22 cellular contexts compared by ENCODE assay signal in the genomic region with DNA sequence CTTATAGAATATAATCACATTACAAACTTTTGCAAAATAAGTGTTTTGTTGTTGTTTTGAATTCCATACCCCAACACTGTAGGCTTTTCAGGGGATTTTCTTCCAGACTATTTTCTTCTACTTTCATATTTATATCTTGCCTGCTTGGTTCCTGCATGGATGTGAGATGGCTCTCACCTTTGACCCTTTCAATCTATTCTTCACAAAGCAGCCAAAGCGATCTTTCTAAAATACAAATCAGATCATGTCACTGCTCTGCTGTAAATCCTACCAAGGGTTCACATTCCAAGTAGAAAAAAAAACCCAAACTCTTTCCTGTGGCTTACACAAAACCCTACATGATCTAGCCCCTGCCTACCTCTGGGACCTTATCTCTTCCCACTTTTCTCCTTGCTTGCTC. TPM values are rescaled to one million over a fixed set of nuclear protein-coding genes. Genes with fewer than 3 reads are reported as not detected.
A peak's percentile ranks its signal among the peaks of the same experiment; 100 is the strongest.
DNase-seq lines count a peak whose midpoint lies in the region; ATAC-seq and TF ChIP-seq lines count a peak whose summit lies in the region.
"Had no signal": no experiment of that assay in that cellular context is flagged by ENCODE, and none has a peak within 500 bp of the region (broad histone marks: within the 10 kb centered on the region; RNA-seq: fewer than 3 reads in every experiment).

No MANE protein-coding gene starts in this region.

- intact Hi-C loops in activated CD8-positive, alpha-beta T cell treated with anti-CD3 and anti-CD28 coated beads for 36 hours (cut with micrococcal nuclease), result no loop called here
- intact Hi-C loops in CD8-positive, alpha-beta T cell (cut with DNase I, micrococcal nuclease), result no loop called here

- POLR2A ChIA-PET in activated CD8-positive, alpha-beta T cell treated with anti-CD3 and anti-CD28 coated beads for 36 hours (lab: Charles Lee), result interaction anchor here (1.5 kb wide), 1 partner anchor 21 kb away, joined by 4 read pairs; no protein-coding TSS in a partner anchor
- POLR2A ChIA-PET in activated CD8-positive, alpha-beta T cell treated with anti-CD3 and anti-CD28 coated beads, Interleukin-2, amount 10 ng/mL, durations not matched to agents 7 days and 5 days (lab: Charles Lee), result no interaction called here
- POLR2A ChIA-PET in CD8-positive, alpha-beta T cell (lab: Charles Lee), result no interaction called here

- peaks cover 2% of the 10 kb centered on the region for H3K4me1 Mint-ChIP-seq in activated CD8-positive, alpha-beta T cell treated with anti-CD3 and anti-CD28 coated beads for 36 hours (ENCODE audit: low read depth)
- peaks cover 2% of the 10 kb centered on the region for H3K4me1 Mint-ChIP-seq in activated CD8-positive, alpha-beta T cell treated with anti-CD3 and anti-CD28 coated beads, Interleukin-2, amount 10 ng/mL, durations not matched to agents 7 days and 5 days (ENCODE audit: low read depth)
- no peaks in the 10 kb centered on the region for H3K4me1 Mint-ChIP-seq in CD8-positive, alpha-beta T cell (ENCODE audit: low read depth)

- no peak for ATAC-seq in activated CD8-positive, alpha-beta T cell treated with anti-CD3 and anti-CD28 coated beads for 36 hours
- ATAC-seq in activated CD8-positive, alpha-beta T cell treated with anti-CD3 and anti-CD28 coated beads, Interleukin-2, amount 10 ng/mL, durations not matched to agents 7 days and 5 days, result no peak
- no peak for ATAC-seq in CD8-positive, alpha-beta T cell
- no peak for ATAC-seq in HG03039 (IDR thresholded peaks at IDR 0.05; ENCODE audit: unreplicated experiment)
- ATAC-seq: GM12878, SK-N-SH treated with all-trans-retinoic acid at 6 μM for 48 hours had no signal

- H3K9ac ChIP-seq in skeletal muscle tissue (ENCODE audit: low read depth in 1 of 3, low read length in 3 of 3), result no peak overlapping the region

- peaks cover 35% of the 10 kb centered on the region for H3K36me3 ChIP-seq in CD8-positive, alpha-beta T cell (ENCODE audit: insufficient read depth, low read length)
- H3K36me3 ChIP-seq in skeletal muscle tissue (ENCODE audit: control insufficient read depth in 3 of 3, insufficient read depth in 3 of 3, low read length in 3 of 3), result peaks cover 23 to 39% (median 27%) of the 10 kb centered on the region in 3 donors

- no peak for TF ChIP-seq CTCF in activated CD8-positive, alpha-beta T cell treated with anti-CD3 and anti-CD28 coated beads for 36 hours (IDR thresholded peaks at IDR 0.05)
- TF ChIP-seq CTCF in CD8-positive, alpha-beta T cell (IDR thresholded peaks at IDR 0.05), result no peak
- TF ChIP-seq CTCF in coronary artery (IDR thresholded peaks at IDR 0.05), result no peak

- DNase-seq in activated CD8-positive, alpha-beta T cell treated with anti-CD3 and anti-CD28 coated beads for 36 hours, result no peak
- DNase-seq in activated CD8-positive, alpha-beta T cell treated with anti-CD3 and anti-CD28 coated beads, Interleukin-2, amount 10 ng/mL, durations not matched to agents 7 days and 5 days, result no peak
- DNase-seq in CD8-positive, alpha-beta T cell, result no peak
- DNase-seq in coronary artery (ENCODE audit: low spot score) (no peak), DMS79 treated with DMSO at 0.1 percent for 48 hours (lab: John Stamatoyannopoulos, UW) (no peak), HT-29 (ENCODE audit: low spot score) (no peak)
- DNase-seq: activated CD4-positive, alpha-beta T cell treated with anti-CD3 and anti-CD28 coated beads, Interleukin-2, amount 50 U/mL, for 4 hours; Caco-2; DND-41; Karpas-422; mammary epithelial cell; NCI-H1694; right lobe of liver; testis had no signal

- H3K9me3 ChIP-seq in CD8-positive, alpha-beta T cell (ENCODE audit: low read length), result no peaks in the 10 kb centered on the region
- no peaks in the 10 kb centered on the region for H3K9me3 ChIP-seq in skeletal muscle tissue (ENCODE audit: control insufficient read depth in 3 of 3, low read length in 3 of 3)
- H3K9me3 ChIP-seq: adrenal gland, breast epithelium, Caco-2, right lobe of liver, testis had no signal

- H3K27ac ChIP-seq in CD8-positive, alpha-beta T cell (ENCODE audit: low read depth, low read length), result no peak overlapping the region
- peak overlapping the region; percentile 8 to 74 for H3K27ac ChIP-seq in coronary artery
- H3K27ac ChIP-seq in skeletal muscle tissue (ENCODE audit: low read depth, low read length), result peak overlapping the region; percentile 47
- H3K27ac ChIP-seq: breast epithelium, right lobe of liver, testis, VCaP had no signal

- H3K27me3 ChIP-seq in CD8-positive, alpha-beta T cell (ENCODE audit: insufficient read depth, low read length), result no peaks in the 10 kb centered on the region
- H3K27me3 ChIP-seq in skeletal muscle tissue (ENCODE audit: control insufficient read depth in 3 of 3, insufficient read depth in 3 of 3, low read length in 3 of 3), result no peaks in the 10 kb centered on the region
- H3K27me3 ChIP-seq: adrenal gland, breast epithelium, right lobe of liver, testis had no signal

- peaks cover 15% of the 10 kb centered on the region for H3K36me3 Mint-ChIP-seq in activated CD8-positive, alpha-beta T cell treated with anti-CD3 and anti-CD28 coated beads for 36 hours (ENCODE audit: low read depth)
- H3K36me3 Mint-ChIP-seq in activated CD8-positive, alpha-beta T cell treated with anti-CD3 and anti-CD28 coated beads, Interleukin-2, amount 10 ng/mL, durations not matched to agents 7 days and 5 days (ENCODE audit: low read depth), result peaks cover 43% of the 10 kb centered on the region
- H3K36me3 Mint-ChIP-seq in CD8-positive, alpha-beta T cell, result peaks cover 85% of the 10 kb centered on the region

- H3K9me3 Mint-ChIP-seq in activated CD8-positive, alpha-beta T cell treated with anti-CD3 and anti-CD28 coated beads for 36 hours, result no peaks in the 10 kb centered on the region
- no peaks in the 10 kb centered on the region for H3K9me3 Mint-ChIP-seq in activated CD8-positive, alpha-beta T cell treated with anti-CD3 and anti-CD28 coated beads, Interleukin-2, amount 10 ng/mL, durations not matched to agents 7 days and 5 days (ENCODE audit: insufficient read depth)
- H3K9me3 Mint-ChIP-seq in CD8-positive, alpha-beta T cell, result no peaks in the 10 kb centered on the region
- H3K9me3 Mint-ChIP-seq: T-helper 2 cell treated with Interferon-gamma antibody and Interleukin-4, amounts not matched to agents 5 μg/mL and 100 μg/mL, for 36 hours had no signal

- H3K4me3 ChIP-seq in CD8-positive, alpha-beta T cell (ENCODE audit: low read depth, low read length), result no peak overlapping the region
- H3K4me3 ChIP-seq in coronary artery, result no peak overlapping the region
- no peak overlapping the region for H3K4me3 ChIP-seq in skeletal muscle tissue (ENCODE audit: low read length in 3 of 3)
- H3K4me3 ChIP-seq: adrenal gland, breast epithelium, GM12878, right lobe of liver, testis had no signal

- no peaks in the 10 kb centered on the region for H3K4me1 ChIP-seq in CD8-positive, alpha-beta T cell (ENCODE audit: insufficient read depth, low read length)
- H3K4me1 ChIP-seq in skeletal muscle tissue (ENCODE audit: control insufficient read depth in 3 of 3, insufficient read depth in 3 of 3, low read length in 3 of 3), result no peaks in the 10 kb centered on the region
- H3K4me1 ChIP-seq: breast epithelium, Caco-2, testis had no signal

- no peaks in the 10 kb centered on the region for H3K27me3 Mint-ChIP-seq in activated CD8-positive, alpha-beta T cell treated with anti-CD3 and anti-CD28 coated beads for 36 hours
- H3K27me3 Mint-ChIP-seq in activated CD8-positive, alpha-beta T cell treated with anti-CD3 and anti-CD28 coated beads, Interleukin-2, amount 10 ng/mL, durations not matched to agents 7 days and 5 days (ENCODE audit: low read depth), result no peaks in the 10 kb centered on the region
- H3K27me3 Mint-ChIP-seq in CD8-positive, alpha-beta T cell (ENCODE audit: low read depth), result no peaks in the 10 kb centered on the region

- peak overlapping the region; percentile 21 for H3K27ac Mint-ChIP-seq in activated CD8-positive, alpha-beta T cell treated with anti-CD3 and anti-CD28 coated beads for 36 hours
- H3K27ac Mint-ChIP-seq in activated CD8-positive, alpha-beta T cell treated with anti-CD3 and anti-CD28 coated beads, Interleukin-2, amount 10 ng/mL, durations not matched to agents 7 days and 5 days, result no peak overlapping the region
- H3K27ac Mint-ChIP-seq in CD8-positive, alpha-beta T cell, result peak overlapping the region; percentile 68
- H3K27ac Mint-ChIP-seq: T-helper 2 cell treated with Interferon-gamma antibody and Interleukin-4, amounts not matched to agents 5 μg/mL and 100 μg/mL, for 36 hours had no signal

- CTCF ChIA-PET in activated CD8-positive, alpha-beta T cell treated with anti-CD3 and anti-CD28 coated beads for 36 hours (lab: Charles Lee), result no interaction called here
- CTCF ChIA-PET in activated CD8-positive, alpha-beta T cell treated with anti-CD3 and anti-CD28 coated beads, Interleukin-2, amount 10 ng/mL, durations not matched to agents 7 days and 5 days (lab: Charles Lee), result interaction anchor here (1.4 to 1.7 kb wide), 2 partner anchors 21 to 22 kb away, joined by 4 to 5 read pairs; no protein-coding TSS in a partner anchor
- CTCF ChIA-PET in CD8-positive, alpha-beta T cell (lab: Charles Lee), result interaction anchor here (0.6 kb wide), 1 partner anchor 133 kb away, joined by 3 read pairs; no protein-coding TSS in a partner anchor

- no peak overlapping the region for H3K4me3 Mint-ChIP-seq in activated CD8-positive, alpha-beta T cell treated with anti-CD3 and anti-CD28 coated beads for 36 hours
- no peak overlapping the region for H3K4me3 Mint-ChIP-seq in activated CD8-positive, alpha-beta T cell treated with anti-CD3 and anti-CD28 coated beads, Interleukin-2, amount 10 ng/mL, durations not matched to agents 7 days and 5 days
- no peak overlapping the region for H3K4me3 Mint-ChIP-seq in CD8-positive, alpha-beta T cell
- H3K4me3 Mint-ChIP-seq: T-helper 2 cell treated with Interferon-gamma antibody and Interleukin-4, amounts not matched to agents 5 μg/mL and 100 μg/mL, for 36 hours had no signal

RNA-seq across cellular contexts. Expression of gene TRPC4AP, which starts 25.0 kb away (rescaled TPM):
- 10 to 100 TPM; 34.2 to 38.2 TPM for total RNA-seq in activated CD8-positive, alpha-beta T cell treated with anti-CD3 and anti-CD28 coated beads for 36 hours
- 10 to 100 TPM; 43.2 to 44.6 TPM for total RNA-seq in activated CD8-positive, alpha-beta T cell treated with anti-CD3 and anti-CD28 coated beads, Interleukin-2, amount 10 ng/mL, durations not matched to agents 7 days and 5 days
- 10 to 100 TPM; 63.3 to 64.0 TPM for total RNA-seq in CD8-positive, alpha-beta T cell
- total RNA-seq in skeletal muscle tissue, result 49.6 TPM
- total RNA-seq in HT-29 (2014; rRNA removed; shearing (Covaris generic)), result 54.6 and 57.2 TPM in 2 replicates

RNA-seq across cellular contexts. Expression of gene EDEM2, which starts 29.5 kb away (rescaled TPM):
- 10 to 100 TPM; 14.4 to 16.0 TPM for total RNA-seq in activated CD8-positive, alpha-beta T cell treated with anti-CD3 and anti-CD28 coated beads for 36 hours
- total RNA-seq in activated CD8-positive, alpha-beta T cell treated with anti-CD3 and anti-CD28 coated beads, Interleukin-2, amount 10 ng/mL, durations not matched to agents 7 days and 5 days, result 10 to 100 TPM; 19.5 to 19.6 TPM
- 10 to 100 TPM; 13.8 TPM for total RNA-seq in CD8-positive, alpha-beta T cell
- 7.8 TPM for total RNA-seq in skeletal muscle tissue
- 32.0 and 38.0 TPM in 2 replicates for total RNA-seq in HT-29 (2014; rRNA removed; shearing (Covaris generic))

RNA-seq across cellular contexts. Expression of gene PROCR, which starts 54.2 kb away (rescaled TPM):
- 1 to 10 TPM; 2.3 to 3.0 TPM for total RNA-seq in activated CD8-positive, alpha-beta T cell treated with anti-CD3 and anti-CD28 coated beads for 36 hours
- total RNA-seq in activated CD8-positive, alpha-beta T cell treated with anti-CD3 and anti-CD28 coated beads, Interleukin-2, amount 10 ng/mL, durations not matched to agents 7 days and 5 days, result 1 to 10 TPM; 1.2 to 1.3 TPM
- total RNA-seq in CD8-positive, alpha-beta T cell, result 1 to 10 TPM; 1.7 to 2.0 TPM
- total RNA-seq in skeletal muscle tissue, result 50.6 TPM
- total RNA-seq in HT-29 (2014; rRNA removed; shearing (Covaris generic)), result 117 and 130 TPM in 2 replicates

Comparison
In these comparisons a context has a peak if more than half of its experiments do, and no peak if none do; other contexts are left out.
1. RNA of gene PROCR, which starts 54.2 kb away (total RNA-seq): 117 to 130 TPM in HT-29 and 50.6 TPM in skeletal muscle tissue (single experiment); 2.3 to 3.0 TPM in activated CD8-positive, alpha-beta T cell treated with anti-CD3 and anti-CD28 coated beads for 36 hours, 1.7 to 2.0 TPM in CD8-positive, alpha-beta T cell and 1.2 to 1.3 TPM in activated CD8-positive, alpha-beta T cell treated with anti-CD3 and anti-CD28 coated beads, Interleukin-2, amount 10 ng/mL, durations not matched to agents 7 days and 5 days; every median in the first group is over 10 times any median in the second.